1 cellular context compared by ENCODE assay signal in genomic region chr11:12066799-12067508, GRCh38.
TF ChIP-seq lines count a peak whose summit lies in the region.

No MANE protein-coding gene starts in this region.

TF ChIP-seq in HepG2, 621 proteins besides CTCF, POLR2A, EP300 and RAD21 (continued from another document):
- TF ChIP-seq SALL1 (CRISPR knock-in tag; IDR thresholded peaks at IDR 0.05): peak; percentile 27; the same call in 1 of the 2 replicates
- no peak for TF ChIP-seq SP5 (CRISPR knock-in tag; IDR thresholded peaks at IDR 0.05; ENCODE audit: borderline replicate concordance, low read depth)
- TF ChIP-seq MAFF (IDR thresholded peaks at IDR 0.05; ENCODE audit: low read depth, low read length): 0 out of 2 replicates have a peak, but pooled peaks have one; percentile 40
- TF ChIP-seq ARNT (IDR thresholded peaks at IDR 0.05): no peak
- no peak for TF ChIP-seq ZNF704 (CRISPR knock-in tag; IDR thresholded peaks at IDR 0.05; ENCODE audit: borderline replicate concordance)
- TF ChIP-seq TGIF2 (CRISPR knock-in tag; IDR thresholded peaks at IDR 0.05): 0 out of 2 replicates have a peak, but pooled peaks have one; percentile 33
- TF ChIP-seq TFAP4 (IDR thresholded peaks at IDR 0.05; ENCODE audit: borderline replicate concordance, low read depth): no peak
- TF ChIP-seq HOXA3 (CRISPR knock-in tag; IDR thresholded peaks at IDR 0.05): no peak
- TF ChIP-seq ZNF644 (CRISPR knock-in tag; IDR thresholded peaks at IDR 0.05; ENCODE audit: low read depth): 0 out of 2 replicates have a peak, but pooled peaks have one; percentile 7
- TF ChIP-seq TCF7L2 (IDR thresholded peaks at IDR 0.05; ENCODE audit: low read depth, low read length): no peak
- no peak for TF ChIP-seq SAFB2 (CRISPR knock-in tag; IDR thresholded peaks at IDR 0.05; ENCODE audit: borderline replicate concordance, low read depth)
- TF ChIP-seq NCOR1 (IDR thresholded peaks at IDR 0.05; ENCODE audit: borderline replicate concordance, low read length): no peak
- no peak for TF ChIP-seq NFRKB (IDR thresholded peaks at IDR 0.05)
- TF ChIP-seq ZNF263 (CRISPR knock-in tag; IDR thresholded peaks at IDR 0.05): peak; percentile 74
- TF ChIP-seq ZNF782 (CRISPR knock-in tag; IDR thresholded peaks at IDR 0.05; ENCODE audit: borderline replicate concordance): no peak
- TF ChIP-seq SP140L (CRISPR knock-in tag; IDR thresholded peaks at IDR 0.05; ENCODE audit: borderline replicate concordance): no peak
- TF ChIP-seq PAXIP1 (CRISPR knock-in tag; conservative IDR thresholded peaks at IDR 0.05): no peak
- no peak for TF ChIP-seq SRY (CRISPR knock-in tag; IDR thresholded peaks at IDR 0.05)
- no peak for TF ChIP-seq HIC2 (CRISPR knock-in tag; IDR thresholded peaks at IDR 0.05; ENCODE audit: low read depth)
- TF ChIP-seq ZNF136 (CRISPR knock-in tag; IDR thresholded peaks at IDR 0.05; ENCODE audit: low read depth): no peak
- no peak for TF ChIP-seq GTF2F1 (IDR thresholded peaks at IDR 0.05; ENCODE audit: low read length)
- TF ChIP-seq TBX2 (CRISPR knock-in tag; IDR thresholded peaks at IDR 0.05; ENCODE audit: borderline replicate concordance): peak; percentile 29; the same call in 1 of the 2 replicates
- TF ChIP-seq ZNF879 (CRISPR knock-in tag; IDR thresholded peaks at IDR 0.05): no peak
- peak; percentile 22 for TF ChIP-seq ZNF687 (CRISPR knock-in tag; IDR thresholded peaks at IDR 0.05)
- TF ChIP-seq HNRNPLL (IDR thresholded peaks at IDR 0.05; ENCODE audit: low read depth, low read length, poor library complexity, severe bottlenecking): no peak
- no peak for TF ChIP-seq IKZF4 (CRISPR knock-in tag; IDR thresholded peaks at IDR 0.05; ENCODE audit: borderline replicate concordance, low read depth, not compliant biosample characterization)
- no peak for TF ChIP-seq POGK (CRISPR knock-in tag; conservative IDR thresholded peaks at IDR 0.05)
- TF ChIP-seq MBD4 (IDR thresholded peaks at IDR 0.05; ENCODE audit: borderline replicate concordance, low read length): no peak
- TF ChIP-seq ZNF101 (CRISPR knock-in tag; IDR thresholded peaks at IDR 0.05; ENCODE audit: borderline replicate concordance, low read depth): no peak
- TF ChIP-seq ZNF362 (CRISPR knock-in tag; IDR thresholded peaks at IDR 0.05; ENCODE audit: borderline replicate concordance): peak; percentile 65; the same call in 1 of the 2 replicates
- no peak for TF ChIP-seq NFATC3 (CRISPR knock-in tag; IDR thresholded peaks at IDR 0.05)
- no peak for TF ChIP-seq TCF7 (IDR thresholded peaks at IDR 0.05; ENCODE audit: low read depth)
- TF ChIP-seq ZNF7 (CRISPR knock-in tag; IDR thresholded peaks at IDR 0.05): no peak
- TF ChIP-seq ADNP (CRISPR knock-in tag; IDR thresholded peaks at IDR 0.05): no peak
- TF ChIP-seq MTF1 (CRISPR knock-in tag; IDR thresholded peaks at IDR 0.05): no peak
- 0 out of 2 replicates have a peak, but pooled peaks have one; percentile 24 for TF ChIP-seq ZBTB7B (CRISPR knock-in tag; IDR thresholded peaks at IDR 0.05)
- TF ChIP-seq BCL6 (CRISPR knock-in tag; IDR thresholded peaks at IDR 0.05): peak; percentile 13; the same call in 1 of the 2 replicates
